ENCODE assay signal across 1 cellular context in the genomic region with DNA sequence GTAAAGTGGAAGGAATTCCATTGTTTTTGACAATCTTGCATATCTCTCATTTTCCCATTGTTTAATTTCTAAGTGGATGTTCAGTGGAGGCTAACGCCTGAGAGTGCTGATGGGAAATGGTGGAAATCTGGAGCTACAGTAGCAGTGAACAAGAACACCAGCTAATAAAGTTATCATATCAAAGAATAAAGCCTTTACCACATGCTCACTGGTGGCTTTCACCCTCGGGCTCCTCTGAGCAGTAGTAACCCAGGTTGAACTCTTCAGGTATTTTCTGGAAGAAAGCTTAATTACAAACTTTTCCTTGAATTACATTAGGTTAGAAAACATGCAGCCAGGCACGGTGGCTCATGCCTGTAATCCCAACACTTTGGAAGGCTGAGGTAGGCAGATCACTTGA.
TF ChIP-seq lines count a peak whose summit lies in the region.

No MANE protein-coding gene starts in this region.

TF ChIP-seq in K562, 482 proteins besides CTCF, POLR2A, EP300 and RAD21:
- TF ChIP-seq, protein P1, sequence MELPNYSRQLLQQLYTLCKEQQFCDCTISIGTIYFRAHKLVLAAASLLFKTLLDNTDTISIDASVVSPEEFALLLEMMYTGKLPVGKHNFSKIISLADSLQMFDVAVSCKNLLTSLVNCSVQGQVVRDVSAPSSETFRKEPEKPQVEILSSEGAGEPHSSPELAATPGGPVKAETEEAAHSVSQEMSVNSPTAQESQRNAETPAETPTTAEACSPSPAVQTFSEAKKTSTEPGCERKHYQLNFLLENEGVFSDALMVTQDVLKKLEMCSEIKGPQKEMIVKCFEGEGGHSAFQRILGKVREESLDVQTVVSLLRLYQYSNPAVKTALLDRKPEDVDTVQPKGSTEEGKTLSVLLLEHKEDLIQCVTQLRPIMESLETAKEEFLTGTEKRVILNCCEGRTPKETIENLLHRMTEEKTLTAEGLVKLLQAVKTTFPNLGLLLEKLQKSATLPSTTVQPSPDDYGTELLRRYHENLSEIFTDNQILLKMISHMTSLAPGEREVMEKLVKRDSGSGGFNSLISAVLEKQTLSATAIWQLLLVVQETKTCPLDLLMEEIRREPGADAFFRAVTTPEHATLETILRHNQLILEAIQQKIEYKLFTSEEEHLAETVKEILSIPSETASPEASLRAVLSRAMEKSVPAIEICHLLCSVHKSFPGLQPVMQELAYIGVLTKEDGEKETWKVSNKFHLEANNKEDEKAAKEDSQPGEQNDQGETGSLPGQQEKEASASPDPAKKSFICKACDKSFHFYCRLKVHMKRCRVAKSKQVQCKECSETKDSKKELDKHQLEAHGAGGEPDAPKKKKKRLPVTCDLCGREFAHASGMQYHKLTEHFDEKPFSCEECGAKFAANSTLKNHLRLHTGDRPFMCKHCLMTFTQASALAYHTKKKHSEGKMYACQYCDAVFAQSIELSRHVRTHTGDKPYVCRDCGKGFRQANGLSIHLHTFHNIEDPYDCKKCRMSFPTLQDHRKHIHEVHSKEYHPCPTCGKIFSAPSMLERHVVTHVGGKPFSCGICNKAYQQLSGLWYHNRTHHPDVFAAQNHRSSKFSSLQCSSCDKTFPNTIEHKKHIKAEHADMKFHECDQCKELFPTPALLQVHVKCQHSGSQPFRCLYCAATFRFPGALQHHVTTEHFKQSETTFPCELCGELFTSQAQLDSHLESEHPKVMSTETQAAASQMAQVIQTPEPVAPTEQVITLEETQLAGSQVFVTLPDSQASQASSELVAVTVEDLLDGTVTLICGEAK (IDR thresholded peaks at IDR 0.05) = peak; percentile 69
- TF ChIP-seq, protein P1 (CRISPR knock-in tag; IDR thresholded peaks at IDR 0.05) = no peak
- TF ChIP-seq POLR2AphosphoS5 (IDR thresholded peaks at IDR 0.05; ENCODE audit: control insufficient read depth, insufficient read depth, low read depth, low read length) (0 out of 2 replicates have a peak, but pooled peaks have one; percentile 22), HDAC6 (IDR thresholded peaks at IDR 0.05; ENCODE audit: low read depth, low read length) (no peak)
